In the genomic region with DNA sequence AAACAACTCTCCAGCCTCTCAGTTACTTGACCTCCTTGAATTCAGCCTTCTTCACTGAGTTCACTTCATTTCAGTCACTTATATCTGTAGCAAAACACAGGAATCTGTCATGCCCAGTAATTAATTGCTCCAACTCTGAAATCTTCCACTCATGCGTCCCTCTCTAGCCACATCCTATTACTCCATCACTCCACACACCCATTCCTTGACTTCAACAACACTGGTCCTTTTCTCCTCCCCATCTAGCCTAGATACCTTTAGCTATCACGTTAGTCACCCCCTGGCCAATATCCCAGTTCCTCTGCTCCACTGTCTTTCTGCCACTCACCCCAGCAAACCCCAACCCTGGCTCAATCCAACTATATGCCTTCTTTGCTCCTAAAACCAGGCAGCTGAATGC, we compare ENCODE assay signal across 12 cellular contexts. TPM values are rescaled to one million over a fixed set of nuclear protein-coding genes. Genes with fewer than 3 reads are reported as not detected.
A peak's percentile ranks its signal among the peaks of the same experiment; 100 is the strongest.
DNase-seq lines count a peak whose midpoint lies in the region; ATAC-seq and TF ChIP-seq lines count a peak whose summit lies in the region.
"Had no signal": no experiment of that assay in that cellular context is flagged by ENCODE, and none has a peak within 500 bp of the region (broad histone marks: within the 10 kb centered on the region; RNA-seq: fewer than 3 reads in every experiment).

No MANE protein-coding gene starts in this region.

- TF ChIP-seq POLR2A in NB4 (IDR thresholded peaks at IDR 0.05; ENCODE audit: extremely low read depth, insufficient read length): no peak

- TF ChIP-seq CTCF in NB4 (IDR thresholded peaks at IDR 0.05; ENCODE audit: low read depth, low read length) (no peak), cardiac fibroblast (IDR thresholded peaks at IDR 0.05; ENCODE audit: low read depth, low read length) (no peak), lower lobe of right lung (IDR thresholded peaks at IDR 0.05) (no peak), colonic mucosa (IDR thresholded peaks at IDR 0.05) (no peak)

- H4K20me1 ChIP-seq in BLaER1 treated with 17β-estradiol and CSF1 and Interleukin-3, amounts not matched to agents 10 nM and 100 nM: peaks cover 0 to 4% (median 0%) of the 10 kb centered on the region in 11 experiments; a peak in 1 of 22 replicates

- DNase-seq in NB4 (ENCODE audit: low read depth) (peak; percentile 29), cardiac fibroblast (ENCODE audit: low read depth in 2 of 2) (peak; percentile 75), lower lobe of right lung (no peak), GF-D8 (lab: John Stamatoyannopoulos, UW) (no peak), colonic mucosa (no peak), LoVo (ENCODE audit: low spot score) (no peak), activated gamma-delta T cell treated with Interleukin-2 at 50 U/mL for 16 hours (no peak)
- DNase-seq: activated effector memory CD4-positive, alpha-beta T cell treated with Interleukin-2 at 50 U/mL for 16 hours; GOT3; NCI-H510A treated with DMSO at 0.1 percent for 48 hours; right cardiac atrium had no signal

- peak overlapping the region in 6 of 11 experiments; percentile 19 to 72 (median 56); a peak in 10 of 22 replicates for H3K4me2 ChIP-seq in BLaER1 treated with 17β-estradiol and CSF1 and Interleukin-3, amounts not matched to agents 10 nM and 100 nM

- H3K27me3 ChIP-seq in BLaER1 treated with 17β-estradiol and CSF1 and Interleukin-3, amounts not matched to agents 10 nM and 100 nM: no peaks in the 10 kb centered on the region
- H3K27me3 ChIP-seq in lower lobe of right lung (ENCODE audit: low read depth) (no peaks in the 10 kb centered on the region), colonic mucosa (no peaks in the 10 kb centered on the region)

- no peak overlapping the region for H3K9ac ChIP-seq in BLaER1 treated with 17β-estradiol and CSF1 and Interleukin-3, amounts not matched to agents 10 nM and 100 nM
- H3K9ac ChIP-seq in colonic mucosa (ENCODE audit: low read depth in 2 of 2, low read length in 2 of 2): no peak overlapping the region

- intact Hi-C loops in lower lobe of right lung (cut with DNase I) (no loop called here), colonic mucosa (cut with DNase I) (no loop called here)

- H3K9me3 ChIP-seq in BLaER1 treated with 17β-estradiol and CSF1 and Interleukin-3, amounts not matched to agents 10 nM and 100 nM (replicated peaks in 1 of 11): peaks cover 7 to 17% (median 12%) of the 10 kb centered on the region in 11 experiments; a peak in 17 of 22 replicates
- H3K9me3 ChIP-seq in lower lobe of right lung: no peaks in the 10 kb centered on the region
- no peaks in the 10 kb centered on the region for H3K9me3 ChIP-seq in colonic mucosa

- no peak overlapping the region for H3K4me3 ChIP-seq in BLaER1 treated with 17β-estradiol and CSF1 and Interleukin-3, amounts not matched to agents 10 nM and 100 nM
- H3K4me3 ChIP-seq in NB4 (ENCODE audit: low read depth, low read length) (no peak overlapping the region), cardiac fibroblast (replicated peaks in 1 of 2; ENCODE audit: low read depth in 2 of 2, low read length in 2 of 2) (no peak overlapping the region), lower lobe of right lung (no peak overlapping the region), colonic mucosa (no peak overlapping the region)

- no peak overlapping the region for H3K27ac ChIP-seq in BLaER1 treated with 17β-estradiol and CSF1 and Interleukin-3, amounts not matched to agents 10 nM and 100 nM
- H3K27ac ChIP-seq in lower lobe of right lung (peak overlapping the region; percentile 78), colonic mucosa (no peak overlapping the region)

- peaks cover 0 to 12% (median 9%) of the 10 kb centered on the region in 11 experiments; a peak in 13 of 22 replicates for H3K36me3 ChIP-seq in BLaER1 treated with 17β-estradiol and CSF1 and Interleukin-3, amounts not matched to agents 10 nM and 100 nM
- H3K36me3 ChIP-seq in lower lobe of right lung (no peaks in the 10 kb centered on the region), colonic mucosa (no peaks in the 10 kb centered on the region)

- H3K4me1 ChIP-seq in BLaER1 treated with 17β-estradiol and CSF1 and Interleukin-3, amounts not matched to agents 10 nM and 100 nM: peaks cover 10 to 52% (median 34%) of the 10 kb centered on the region in 10 experiments
- H3K4me1 ChIP-seq in lower lobe of right lung: peaks cover 22% of the 10 kb centered on the region
- H3K4me1 ChIP-seq in colonic mucosa: no peaks in the 10 kb centered on the region

- ATAC-seq in lower lobe of right lung: no peak

RNA-seq across cellular contexts. Expression of a gene that starts 7.7 kb away (rescaled TPM):
- total RNA-seq in lower lobe of right lung (34.5 TPM), colonic mucosa (10 to 100 TPM; 19.9 to 25.6 TPM)

RNA-seq across cellular contexts. Expression of a gene that starts 30.8 kb away (rescaled TPM):
- total RNA-seq in lower lobe of right lung (16.3 TPM), colonic mucosa (10 to 100 TPM; 46.2 to 65.3 TPM)

RNA-seq across cellular contexts. Expression of a gene that starts 56.8 kb away (rescaled TPM):
- total RNA-seq in lower lobe of right lung (0.15 TPM), colonic mucosa (under 1 TPM; 0.20 to 0.40 TPM)

Comparison
In these comparisons a context has a peak if more than half of its experiments do, and no peak if none do; other contexts are left out.
1. DNase-seq: peak in NB4 (single experiment) and cardiac fibroblast (2 of 2); none in lower lobe of right lung (single experiment), GF-D8 (single experiment), colonic mucosa (single experiment), LoVo (single experiment) and activated gamma-delta T cell treated with Interleukin-2 at 50 U/mL for 16 hours (single experiment).